ENCODE assay signal across 10 cellular contexts in genomic region chr7:47647213-47647985, GRCh38.
DNase-seq lines count a peak whose midpoint lies in the region; ATAC-seq and TF ChIP-seq lines count a peak whose summit lies in the region.
"Had no signal": no experiment of that assay in that cellular context is flagged by ENCODE, and none has a peak within 500 bp of the region (broad histone marks: within the 10 kb centered on the region; RNA-seq: fewer than 3 reads in every experiment).

No MANE protein-coding gene starts in this region.

- H3K27me3 Mint-ChIP-seq in Calu3 (ENCODE audit: unreplicated experiment), result no peaks in the 10 kb centered on the region

- no TSS peak for BruUV-seq in Calu3 (replicated peaks; lab: Mats Ljungman, UMichigan)

- H3K4me1 Mint-ChIP-seq in Calu3 (ENCODE audit: low read depth, unreplicated experiment), result peaks cover 2% of the 10 kb centered on the region

- no peak overlapping the region for H3K4me2 ChIP-seq in Karpas-422 (ENCODE audit: low read depth, low read length, poor library complexity, severe bottlenecking)
- peak overlapping the region; percentile 50 for H3K4me2 ChIP-seq in hepatocyte

- no peaks in the 10 kb centered on the region for H3K36me3 Mint-ChIP-seq in Calu3 (ENCODE audit: insufficient read depth, unreplicated experiment)

- H3K27ac ChIP-seq in Karpas-422 (ENCODE audit: low read length) (no peak overlapping the region), hepatocyte (peak overlapping the region; percentile 76)
- H3K27ac ChIP-seq: thoracic aorta had no signal

- H4K20me1 ChIP-seq in Karpas-422 (ENCODE audit: insufficient read depth, low read depth, low read length) (no peaks in the 10 kb centered on the region), hepatocyte (ENCODE audit: insufficient read depth, poor library complexity, severe bottlenecking) (no peaks in the 10 kb centered on the region)

- CTCF ChIA-PET in Calu3 (lab: Charles Lee), result interaction anchor here (1.1 to 1.3 kb wide), 2 partner anchors 12 to 17 kb away, joined by 3 read pairs; no protein-coding TSS in a partner anchor

- H3K9me2 ChIP-seq in Karpas-422 (replicated peaks; ENCODE audit: insufficient read depth, low read length), result no peaks in the 10 kb centered on the region
- H3K9me2 ChIP-seq in hepatocyte (replicated peaks; ENCODE audit: insufficient read depth), result no peaks in the 10 kb centered on the region

- no peak overlapping the region for H3K4me3 ChIP-seq in Karpas-422 (ENCODE audit: low read length)
- H3K4me3 ChIP-seq in hepatocyte, result no peak overlapping the region
- H3K4me3 ChIP-seq: SJSA1, thoracic aorta had no signal

- no peaks in the 10 kb centered on the region for H3K79me2 ChIP-seq in Karpas-422 (ENCODE audit: low read length)
- no peaks in the 10 kb centered on the region for H3K79me2 ChIP-seq in hepatocyte

- peak; percentile 86 for ATAC-seq in GM19438 (IDR thresholded peaks at IDR 0.05; ENCODE audit: low read depth, unreplicated experiment)

- H3K4me3 Mint-ChIP-seq in Calu3 (ENCODE audit: low read depth, unreplicated experiment), result no peak overlapping the region

- H3K9me3 ChIP-seq in Karpas-422 (ENCODE audit: low read length) (peaks cover 15% of the 10 kb centered on the region), hepatocyte (ENCODE audit: low read depth) (no peaks in the 10 kb centered on the region)
- H3K9me3 ChIP-seq: thoracic aorta had no signal

- peaks cover 3% of the 10 kb centered on the region for H3K9me3 Mint-ChIP-seq in Calu3 (ENCODE audit: low read depth, unreplicated experiment)

- TF ChIP-seq CTCF in hepatocyte (IDR thresholded peaks at IDR 0.05; ENCODE audit: poor library complexity), result no peak
- no peak for TF ChIP-seq CTCF in Calu3 (IDR thresholded peaks at IDR 0.05; ENCODE audit: unreplicated experiment)

- DNase-seq in Daoy (ENCODE audit: low read depth), result peak; percentile 41
- DNase-seq in Karpas-422, result no peak
- DNase-seq in hepatocyte (ENCODE audit: low spot score), result no peak
- DNase-seq in Calu3, result no peak
- no peak for DNase-seq in SKM-1 treated with dmso at 0.1 percent for 144 hours (lab: John Stamatoyannopoulos, UW; ENCODE audit: unreplicated experiment)
- no peak for DNase-seq in GOT3 (lab: John Stamatoyannopoulos, UW)
- no peak for DNase-seq in stimulated activated naive CD4-positive, alpha-beta T cell treated with Interleukin-2 at 50 U/mL for 16 hours (lab: John Stamatoyannopoulos, UW)

- H3K4me1 ChIP-seq in Karpas-422 (ENCODE audit: low read length), result peaks cover 10% of the 10 kb centered on the region
- H3K4me1 ChIP-seq in hepatocyte (ENCODE audit: insufficient read depth), result peaks cover 32% of the 10 kb centered on the region

- H3K27me3 ChIP-seq in Karpas-422 (ENCODE audit: low read length) (no peaks in the 10 kb centered on the region), hepatocyte (no peaks in the 10 kb centered on the region)
- H3K27me3 ChIP-seq: SJSA1 had no signal

- H2AFZ ChIP-seq in Karpas-422 (ENCODE audit: low read length) (peak overlapping the region; percentile 39), hepatocyte (peak overlapping the region; percentile 25)

- H3K9ac ChIP-seq in Karpas-422 (ENCODE audit: low read length), result peak overlapping the region; percentile 9

- H3K27ac Mint-ChIP-seq in Calu3 (ENCODE audit: unreplicated experiment), result no peak overlapping the region

- intact Hi-C loops in Calu3 (cut with micrococcal nuclease; ENCODE audit: unreplicated experiment), result no loop called here

- H3K36me3 ChIP-seq in Karpas-422 (ENCODE audit: insufficient read depth, low read length) (no peaks in the 10 kb centered on the region; the same call in 1 of the 2 replicates), hepatocyte (replicated peaks; ENCODE audit: insufficient read depth, low read depth) (no peaks in the 10 kb centered on the region)
- H3K36me3 ChIP-seq: SJSA1, thoracic aorta had no signal

- WGBS in hepatocyte (ENCODE audit: low lambda C conversion rate, missing lambda C conversion rate), result 47% methylated on average over 8 of the region's 8 CpGs
